10 cellular contexts compared by ENCODE assay signal in genomic region chr13:101919541-101920306, GRCh38.
DNase-seq lines count a peak whose midpoint lies in the region; ATAC-seq and TF ChIP-seq lines count a peak whose summit lies in the region.
"Had no signal": no experiment of that assay in that cellular context is flagged by ENCODE, and none has a peak within 500 bp of the region (broad histone marks: within the 10 kb centered on the region; RNA-seq: fewer than 3 reads in every experiment).

No MANE protein-coding gene starts in this region.

- H3K9me2 ChIP-seq in PC-3 (replicated peaks; ENCODE audit: low read length), result no peaks in the 10 kb centered on the region

- no peak overlapping the region for H3K27ac ChIP-seq in HUES64 (ENCODE audit: low read depth, low read length)
- no peak overlapping the region for H3K27ac ChIP-seq in PC-3 (ENCODE audit: low read length)

- H3K4me3 ChIP-seq in HUES64 (ENCODE audit: low read length) (peak overlapping the region; percentile 61), PC-3 (ENCODE audit: low read length) (no peak overlapping the region), retinal pigment epithelial cell (ENCODE audit: low read length) (peak overlapping the region; percentile 21)
- H3K4me3 ChIP-seq: K562 had no signal

- no peak for DNase-seq in PC-3
- DNase-seq in Right ventricle myocardium superior, result peak; percentile 44
- DNase-seq in retinal pigment epithelial cell (ENCODE audit: low read depth), result no peak
- no peak for DNase-seq in MV-4-11 (lab: John Stamatoyannopoulos, UW)
- no peak for DNase-seq in GM10248 (ENCODE audit: extremely low spot score)
- DNase-seq in amniotic stem cell (lab: John Stamatoyannopoulos, UW), result no peak
- DNase-seq: activated CD8-positive, alpha-beta memory T cell treated with anti-CD3 and anti-CD28 coated beads, Interleukin-2, amount 50 U/mL, for 4 hours had no signal

- H3K4me1 ChIP-seq in HUES64 (ENCODE audit: insufficient read depth, low read length), result peaks cover 25% of the 10 kb centered on the region
- H3K4me1 ChIP-seq in PC-3 (ENCODE audit: insufficient read depth, low read length), result no peaks in the 10 kb centered on the region

- no peak overlapping the region for H3K4me2 ChIP-seq in PC-3 (ENCODE audit: low read length)

- no peaks in the 10 kb centered on the region for H4K20me1 ChIP-seq in PC-3 (ENCODE audit: low read length)

- no peak overlapping the region for H2AFZ ChIP-seq in PC-3 (ENCODE audit: low read length)

- no peaks in the 10 kb centered on the region for H3K79me2 ChIP-seq in PC-3 (ENCODE audit: low read length)

- 5% methylated on average over 27 of the region's 27 CpGs for WGBS in HUES64

- H3K27me3 ChIP-seq in HUES64 (ENCODE audit: insufficient read depth, low read length), result peaks cover 70% of the 10 kb centered on the region
- H3K27me3 ChIP-seq in PC-3 (ENCODE audit: low read length), result peaks cover 81% of the 10 kb centered on the region

- no TSS peak for BruUV-seq in PC-3 (replicated peaks; lab: Mats Ljungman, UMichigan)

- TF ChIP-seq CTCF in PC-3 (conservative IDR thresholded peaks at IDR 0.05; ENCODE audit: low read depth, low read length) (0 out of 2 replicates have a peak, but pooled peaks have one; percentile 10), retinal pigment epithelial cell (conservative IDR thresholded peaks at IDR 0.05; ENCODE audit: low read depth, low read length) (no peak), GM10248 (IDR thresholded peaks at IDR 0.05; ENCODE audit: control extremely low read depth, extremely low read depth, low read depth, missing control alignments) (no peak)

- H3F3A ChIP-seq in PC-3 (ENCODE audit: low read length, unreplicated experiment), result no peaks in the 10 kb centered on the region

- H3K9ac ChIP-seq in HUES64 (ENCODE audit: low read depth, low read length) (no peak overlapping the region), PC-3 (ENCODE audit: low read length) (no peak overlapping the region)

- intact Hi-C loops in PC-3 (cut with micrococcal nuclease), result loop anchor here (1.0 kb wide), 1 partner anchor 133 kb away; no protein-coding TSS in a partner anchor
- intact Hi-C loops in Right ventricle myocardium superior (cut with DNase I), result no loop called here

- H3K36me3 ChIP-seq in HUES64 (ENCODE audit: insufficient read depth, low read length), result no peaks in the 10 kb centered on the region
- H3K36me3 ChIP-seq in PC-3 (ENCODE audit: low read depth, low read length), result no peaks in the 10 kb centered on the region

- CTCF ChIA-PET in PC-3 (lab: Charles Lee) (no interaction called here), GM10248 (lab: Yijun Ruan, JAX) (interaction anchor here (1.2 kb wide), 1 partner anchor 19 kb away, joined by 4 read pairs; no protein-coding TSS in a partner anchor)

- no peaks in the 10 kb centered on the region for H3K9me3 ChIP-seq in HUES64 (ENCODE audit: insufficient read depth, low read depth, low read length)
- H3K9me3 ChIP-seq in PC-3 (ENCODE audit: low read length), result no peaks in the 10 kb centered on the region

- ATAC-seq in PC-3, result no peak
- peak; percentile 49 for ATAC-seq in Right ventricle myocardium superior (ENCODE audit: poor library complexity)
- no peak for ATAC-seq in GM18858 (IDR thresholded peaks at IDR 0.05; ENCODE audit: unreplicated experiment)
- ATAC-seq: K562 had no signal

- POLR2A ChIA-PET in PC-3 (lab: Charles Lee; ENCODE audit: unreplicated experiment) (no interaction called here), GM10248 (lab: Yijun Ruan, JAX) (no interaction called here)
